Comparison of ENCODE assay signal across 24 cellular contexts in the genomic region with DNA sequence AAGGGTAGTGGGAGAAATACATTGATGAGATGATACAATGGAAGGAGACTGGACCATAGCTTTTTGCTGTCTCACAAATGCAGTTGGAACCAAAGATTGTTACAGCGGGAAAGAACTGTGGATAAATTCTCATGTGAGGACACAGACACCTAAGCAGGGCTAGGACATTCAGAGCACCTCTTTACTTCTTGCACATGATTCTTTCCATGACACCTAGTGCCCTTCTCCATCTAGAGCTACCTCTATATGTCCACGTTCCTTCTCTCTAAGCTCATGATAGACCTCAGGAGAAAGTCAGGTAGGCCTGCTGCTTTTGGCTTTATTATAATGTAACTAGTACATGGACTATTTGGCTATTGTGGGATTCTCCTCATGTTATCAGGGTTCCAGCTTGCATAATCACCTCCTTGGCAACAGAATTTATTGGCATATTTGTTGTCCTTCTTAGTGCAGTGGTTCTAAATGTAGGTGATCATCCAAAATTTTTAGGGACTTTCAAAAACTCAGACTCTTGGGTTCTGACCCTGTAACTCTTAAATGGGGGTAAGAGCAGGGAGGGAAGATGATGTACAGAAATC. TPM values are rescaled to one million over a fixed set of nuclear protein-coding genes. Genes with fewer than 3 reads are reported as not detected.
DNase-seq lines count a peak whose midpoint lies in the region; ATAC-seq and TF ChIP-seq lines count a peak whose summit lies in the region.
"Had no signal": no experiment of that assay in that cellular context is flagged by ENCODE, and none has a peak within 500 bp of the region (broad histone marks: within the 10 kb centered on the region; RNA-seq: fewer than 3 reads in every experiment).

No MANE protein-coding gene starts in this region.

- TF ChIP-seq POLR2A in gastrocnemius medialis (IDR thresholded peaks at IDR 0.05), result no peak
- no peak for TF ChIP-seq POLR2A in erythroblast (IDR thresholded peaks at IDR 0.05; ENCODE audit: low read length)

- H3K27ac ChIP-seq in SK-N-SH (ENCODE audit: low read depth in 2 of 2, low read length in 1 of 2) (peak overlapping the region; percentile 34 to 68; a peak in 3 of 4 replicates), epithelial cell of prostate (peak overlapping the region; percentile 49), gastrocnemius medialis (peak overlapping the region; percentile 37 to 62 (median 41))
- H3K27ac ChIP-seq: ascending aorta; BLaER1 treated with 17β-estradiol and CSF1 and Interleukin-3, amounts not matched to agents 10 nM and 100 nM; tibial nerve had no signal

- WGBS in SK-N-SH (ENCODE audit: low lambda C conversion rate), result 97% methylated on average over 2 of the region's 2 CpGs

- intact Hi-C loops in gastrocnemius medialis (cut with DNase I; ENCODE audit: low total_unique reads), result no loop called here

- DNase-seq in SK-N-SH (no peak), epithelial cell of prostate (ENCODE audit: low read depth, low spot score) (no peak), gastrocnemius medialis (no peak), erythroblast (lab: John Stamatoyannopoulos, UW) (no peak), NCI-H446 (lab: John Stamatoyannopoulos, UW) (no peak)
- DNase-seq: 8988T; activated effector memory CD4-positive, alpha-beta T cell treated with Interleukin-2 at 50 U/mL for 16 hours; cortex of kidney; DMS79 treated with DMSO at 0.1 percent for 48 hours; glutamatergic neuron; NCI-H1048; NCI-H2081; NCI-H524; SHP77 treated with DMSO at 0.1 percent for 48 hours; stimulated activated naive B cell treated with anti-CD40 and anti-IgM and Interleukin-4, amounts not matched to agents 10 μg/mL and 1 μg/mL and 100 μg/mL, for 72 hours; T-helper 2 cell had no signal

- H3K27me3 Mint-ChIP-seq in IgD-negative memory B cell, result no peaks in the 10 kb centered on the region
- H3K27me3 Mint-ChIP-seq: stimulated activated naive B cell treated with anti-CD40 and anti-IgM and Interleukin-4, amounts not matched to agents 10 μg/mL and 1 μg/mL and 100 μg/mL, for 72 hours had no signal

- peaks cover 94% of the 10 kb centered on the region for H3K79me2 ChIP-seq in SK-N-SH (ENCODE audit: insufficient read depth)

- no peaks in the 10 kb centered on the region for H3K36me3 Mint-ChIP-seq in IgD-negative memory B cell

- H3K36me3 ChIP-seq in SK-N-SH (replicated peaks in 1 of 2; ENCODE audit: control insufficient read depth in 1 of 2, insufficient read depth in 2 of 2, low read length in 1 of 2), result peaks cover 0 to 13% of the 10 kb centered on the region in 2 experiments
- no peaks in the 10 kb centered on the region for H3K36me3 ChIP-seq in gastrocnemius medialis
- H3K36me3 ChIP-seq: ascending aorta, tibial nerve had no signal

- H3K4me3 ChIP-seq in SK-N-SH (ENCODE audit: low read depth in 2 of 2, low read length in 1 of 2), result no peak overlapping the region; a peak in 1 of 4 replicates
- H3K4me3 ChIP-seq in gastrocnemius medialis, result no peak overlapping the region
- H3K4me3 ChIP-seq: ascending aorta; BLaER1 treated with 17β-estradiol and CSF1 and Interleukin-3, amounts not matched to agents 10 nM and 100 nM; tibial nerve had no signal

- no peak for TF ChIP-seq CTCF in SK-N-SH (IDR thresholded peaks at IDR 0.05)
- TF ChIP-seq CTCF in gastrocnemius medialis (IDR thresholded peaks at IDR 0.05 in 4 of 5, conservative IDR thresholded peaks at IDR 0.05 in 1 of 5), result no peak

- peak overlapping the region in 2 of 3 donors; percentile 40 to 86 for H3K27ac Mint-ChIP-seq in IgD-negative memory B cell
- H3K27ac Mint-ChIP-seq: nephron; stimulated activated naive B cell treated with anti-CD40 and anti-IgM and Interleukin-4, amounts not matched to agents 10 μg/mL and 1 μg/mL and 100 μg/mL, for 72 hours had no signal

- no peaks in the 10 kb centered on the region for H3K9me2 ChIP-seq in SK-N-SH

- peaks cover 4% of the 10 kb centered on the region; the same call in 1 of the 2 replicates for H4K20me1 ChIP-seq in SK-N-SH (ENCODE audit: insufficient read depth)

- ATAC-seq in SK-N-SH treated with all-trans-retinoic acid at 6 μM for 48 hours (no peak), gastrocnemius medialis (peak; percentile 64 to 65), GM18519 (IDR thresholded peaks at IDR 0.05; ENCODE audit: low FRiP score, unreplicated experiment) (no peak)
- ATAC-seq: activated CD4-positive, CD25-positive, alpha-beta regulatory T cell treated with anti-CD3 and anti-CD28 coated beads, Interleukin-2, amount 50 U/mL, for 24 hours; stimulated activated naive B cell treated with anti-CD40 and anti-IgM and Interleukin-4, amounts not matched to agents 10 μg/mL and 1 μg/mL and 100 μg/mL, for 72 hours had no signal

- CTCF ChIA-PET in SK-N-SH (lab: Yijun Ruan, JAX), result interaction anchor here (0.9 to 1.5 kb wide), 2 partner anchors 11 to 27 kb away, joined by 3 to 4 read pairs; no protein-coding TSS in a partner anchor

- H3K9me3 ChIP-seq in SK-N-SH (no peaks in the 10 kb centered on the region), gastrocnemius medialis (no peaks in the 10 kb centered on the region)
- H3K9me3 ChIP-seq: ascending aorta had no signal

- peak overlapping the region; percentile 47 for H3K4me2 ChIP-seq in SK-N-SH

- TF ChIP-seq EP300 in SK-N-SH (IDR thresholded peaks at IDR 0.05; ENCODE audit: borderline replicate concordance in 1 of 2, low read depth in 1 of 2, low read length in 1 of 2), result no peak

- TF ChIP-seq RAD21 in SK-N-SH (IDR thresholded peaks at IDR 0.05; ENCODE audit: low read length), result no peak

- H3K4me3 Mint-ChIP-seq in IgD-negative memory B cell, result peak overlapping the region in 1 of 4 donors; percentile 59
- H3K4me3 Mint-ChIP-seq: nephron; stimulated activated naive B cell treated with anti-CD40 and anti-IgM and Interleukin-4, amounts not matched to agents 10 μg/mL and 1 μg/mL and 100 μg/mL, for 72 hours had no signal

- peaks cover 21% of the 10 kb centered on the region for H3F3A ChIP-seq in SK-N-SH (replicated peaks; ENCODE audit: insufficient read depth)

- peaks cover 0 to 2% (median 0%) of the 10 kb centered on the region in 3 donors for H3K9me3 Mint-ChIP-seq in IgD-negative memory B cell

- POLR2A ChIA-PET in SK-N-SH (lab: Yijun Ruan, JAX), result no interaction called here

- H3K27me3 ChIP-seq in SK-N-SH (ENCODE audit: insufficient read depth) (no peaks in the 10 kb centered on the region), gastrocnemius medialis (no peaks in the 10 kb centered on the region)
- H3K27me3 ChIP-seq: ascending aorta; BLaER1 treated with 17β-estradiol and CSF1 and Interleukin-3, amounts not matched to agents 10 nM and 100 nM; tibial nerve had no signal

- H2AFZ ChIP-seq in SK-N-SH (ENCODE audit: low read depth), result no peak overlapping the region

- peak overlapping the region; percentile 10; the same call in 1 of the 2 replicates for H3K9ac ChIP-seq in SK-N-SH
- H3K9ac ChIP-seq: BLaER1 treated with 17β-estradiol and CSF1 and Interleukin-3, amounts not matched to agents 10 nM and 100 nM had no signal

- in situ Hi-C loops in gastrocnemius medialis (cut with MboI; ENCODE audit: low sequenced_read_pairs in 4 of 4), result loop anchor here in 1 of 4 donors (25.0 kb wide), 1 partner anchor 239 kb away; no protein-coding TSS in a partner anchor

- H3K4me1 ChIP-seq in SK-N-SH (ENCODE audit: control insufficient read depth in 1 of 2, insufficient read depth in 2 of 2, low read depth in 1 of 2, low read length in 1 of 2) (peaks cover 6 to 8% of the 10 kb centered on the region in 2 experiments; a peak in 3 of 4 replicates), gastrocnemius medialis (peaks cover 68 to 81% of the 10 kb centered on the region in 2 donors)

- peaks cover 42 to 63% (median 57%) of the 10 kb centered on the region in 3 donors for H3K4me1 Mint-ChIP-seq in IgD-negative memory B cell

TF ChIP-seq in SK-N-SH, 30 proteins besides CTCF, POLR2A, EP300 and RAD21:
- TF ChIP-seq TAF1 (IDR thresholded peaks at IDR 0.05; ENCODE audit: borderline replicate concordance, low read depth, low read length) (0 out of 2 replicates have a peak, but pooled peaks have one; percentile 5), SMC3 (IDR thresholded peaks at IDR 0.05; ENCODE audit: low read depth, low read length) (no peak), EZH2phosphoT487 (IDR thresholded peaks at IDR 0.05; ENCODE audit: borderline replicate concordance, low read depth) (no peak)

TF ChIP-seq in SK-N-SH treated with all-trans-retinoic acid at 6 μM for 48 hours, 23 proteins besides CTCF, POLR2A, EP300 and RAD21:
- TF ChIP-seq ESRRG (CRISPR knock-in tag; IDR thresholded peaks at IDR 0.05) (no peak), OSR1 (CRISPR knock-in tag; IDR thresholded peaks at IDR 0.05) (no peak), ZNF70 (CRISPR knock-in tag; IDR thresholded peaks at IDR 0.05) (no peak)

RNA-seq across cellular contexts. Expression of a gene that starts 27.2 kb away (rescaled TPM):
- polyA plus RNA-seq in SK-N-SH (2012; rRNA removed) (7.1 and 8.2 TPM in 2 replicates), IgD-negative memory B cell (78.4 TPM)
- polyA plus RNA-seq in SK-N-SH (2012; cell fraction: cytosol; rRNA removed), result 9.7 and 9.8 TPM in 2 replicates
- 4.2 and 8.9 TPM in 2 replicates for polyA plus RNA-seq in SK-N-SH (2012; cell fraction: nucleus; rRNA removed)
- 10 to 100 TPM; 56.7 to 79.1 (median 64.4) TPM for total RNA-seq in gastrocnemius medialis

Comparison
In these comparisons a context has a peak if more than half of its experiments do, and no peak if none do; other contexts are left out.
1. ATAC-seq: peak in gastrocnemius medialis (2 of 2); none in SK-N-SH treated with all-trans-retinoic acid at 6 μM for 48 hours (single experiment) and GM18519 (single experiment).
2. Peak in every context shown above with its lines, with median percentiles within 50 percentile points of each other: H3K27ac ChIP-seq.